Comparison of ENCODE assay signal across 17 cellular contexts in the genomic region with DNA sequence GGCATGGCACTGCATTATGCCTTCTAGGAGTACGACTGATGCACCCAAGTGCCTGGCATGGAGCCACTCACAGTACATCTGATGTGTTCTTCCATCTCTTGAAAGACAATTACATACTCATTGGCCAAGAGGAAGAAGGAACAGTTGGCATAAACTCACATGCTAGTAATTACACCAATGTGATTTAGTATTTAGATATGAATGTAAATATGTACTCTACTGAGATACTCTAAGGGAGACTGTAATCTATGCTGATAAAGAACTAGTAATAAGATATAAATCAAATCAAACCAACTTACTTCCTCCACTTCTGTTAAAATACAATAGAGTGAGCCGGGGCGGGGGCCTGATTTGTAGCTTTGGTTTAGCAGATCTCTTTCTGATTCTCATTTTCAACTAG.
"Had no signal": no experiment of that assay in that cellular context is flagged by ENCODE, and none has a peak within 500 bp of the region (broad histone marks: within the 10 kb centered on the region; RNA-seq: fewer than 3 reads in every experiment).

No MANE protein-coding gene starts in this region.

- H3K4me1 Mint-ChIP-seq: stimulated activated naive B cell treated with anti-CD40 and anti-IgM and Interleukin-4, amounts not matched to agents 10 μg/mL and 1 μg/mL and 100 μg/mL, for 72 hours had no signal

- H3K9me3 ChIP-seq: breast epithelium, upper lobe of right lung had no signal

- H3K4me3 Mint-ChIP-seq: stimulated activated naive B cell treated with anti-CD40 and anti-IgM and Interleukin-4, amounts not matched to agents 10 μg/mL and 1 μg/mL and 100 μg/mL, for 72 hours had no signal

- H3K4me3 ChIP-seq: breast epithelium, coronary artery, spleen, upper lobe of right lung had no signal

- H3K27ac ChIP-seq: breast epithelium, coronary artery, spleen, upper lobe of right lung had no signal

- H3K36me3 Mint-ChIP-seq: stimulated activated naive B cell treated with anti-CD40 and anti-IgM and Interleukin-4, amounts not matched to agents 10 μg/mL and 1 μg/mL and 100 μg/mL, for 72 hours had no signal

- DNase-seq: activated CD4-positive, alpha-beta T cell treated with anti-CD3 and anti-CD28 coated beads for 1 hour; activated CD8-positive, alpha-beta memory T cell treated with anti-CD3 and anti-CD28 coated beads for 24 hours; activated CD8-positive, alpha-beta memory T cell treated with anti-CD3 and anti-CD28 coated beads, Interleukin-2, amount 50 U/mL, for 48 hours; activated effector memory CD4-positive, alpha-beta T cell treated with Interleukin-2 at 50 U/mL for 16 hours; activated naive CD4-positive, alpha-beta T cell treated with anti-CD3 and anti-CD28 coated beads, Interleukin-2, amount 50 U/mL, for 16 hours; activated T-cell treated with anti-CD3 and anti-CD28 coated beads, Interleukin-2, amount 50 U/mL, for 48 hours; erythroblast; foreskin melanocyte; midbrain; occipital lobe; retina; spleen; stimulated activated naive B cell treated with anti-CD40 and anti-IgM and Interleukin-4, amounts not matched to agents 10 μg/mL and 1 μg/mL and 100 μg/mL, for 72 hours; upper lobe of right lung had no signal

- H3K9me3 Mint-ChIP-seq: stimulated activated naive B cell treated with anti-CD40 and anti-IgM and Interleukin-4, amounts not matched to agents 10 μg/mL and 1 μg/mL and 100 μg/mL, for 72 hours had no signal

- ATAC-seq: left lobe of liver; stimulated activated naive B cell treated with anti-CD40 and anti-IgM and Interleukin-4, amounts not matched to agents 10 μg/mL and 1 μg/mL and 100 μg/mL, for 72 hours; upper lobe of right lung had no signal

- H3K27ac Mint-ChIP-seq: stimulated activated naive B cell treated with anti-CD40 and anti-IgM and Interleukin-4, amounts not matched to agents 10 μg/mL and 1 μg/mL and 100 μg/mL, for 72 hours had no signal

- H3K4me1 ChIP-seq: breast epithelium, spleen, upper lobe of right lung had no signal

- H3K27me3 ChIP-seq: breast epithelium, spleen, upper lobe of right lung had no signal

- H3K36me3 ChIP-seq: breast epithelium, spleen, upper lobe of right lung had no signal
